ENCODE assay signal across 8 cellular contexts in the genomic region with DNA sequence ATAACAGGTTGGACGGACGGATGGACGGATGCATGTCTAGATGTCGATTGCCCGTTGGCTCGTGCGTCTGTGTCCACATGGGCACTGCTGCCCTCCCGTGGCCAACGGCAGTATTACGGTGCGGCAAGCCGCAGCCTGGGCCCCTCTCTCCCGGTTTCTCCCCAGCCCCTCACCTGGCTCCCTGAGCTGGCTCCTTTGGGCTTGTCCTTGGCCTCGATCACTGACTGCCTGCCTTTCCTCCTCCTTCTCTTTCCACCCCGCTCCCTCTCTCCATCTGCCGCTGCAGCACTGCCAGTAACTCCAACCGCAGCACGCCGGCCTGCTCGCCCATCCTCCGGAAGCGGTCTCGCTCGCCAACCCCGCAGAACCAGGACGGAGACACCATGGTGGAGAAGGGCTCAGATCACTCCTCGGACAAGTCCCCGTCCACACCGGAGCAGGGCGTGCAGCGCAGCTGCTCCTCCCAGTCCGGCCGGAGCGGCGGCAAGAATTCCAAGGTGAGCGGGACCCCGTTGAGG.
DNase-seq lines count a peak whose midpoint lies in the region; ATAC-seq lines count a peak whose summit lies in the region.

No MANE protein-coding gene starts in this region.

- no peak overlapping the region for H4K8ac ChIP-seq in mesendoderm (ENCODE audit: low read depth, low read length)

- no peak overlapping the region for H4K5ac ChIP-seq in mesendoderm (ENCODE audit: low read length)

- H3K27me3 ChIP-seq in mesendoderm (ENCODE audit: insufficient read depth, low read length, poor library complexity) = no peaks in the 10 kb centered on the region

- no peak overlapping the region for H3K27ac Mint-ChIP-seq in activated CD8-positive, alpha-beta memory T cell treated with anti-CD3 and anti-CD28 coated beads, Interleukin-2, amount 10 ng/mL, durations not matched to agents 7 days and 5 days

- no CpG with 5 or more reads among the region's 37 CpGs for WGBS in mesendoderm (ENCODE audit: extremely low coverage, insufficient coverage, low lambda C conversion rate)

- H2BK120ac ChIP-seq in mesendoderm (ENCODE audit: low read depth, low read length) = no peak overlapping the region

- peaks cover 35% of the 10 kb centered on the region for H3K4me1 Mint-ChIP-seq in activated CD8-positive, alpha-beta memory T cell treated with anti-CD3 and anti-CD28 coated beads, Interleukin-2, amount 10 ng/mL, durations not matched to agents 7 days and 5 days

- H3K27me3 Mint-ChIP-seq in activated CD8-positive, alpha-beta memory T cell treated with anti-CD3 and anti-CD28 coated beads, Interleukin-2, amount 10 ng/mL, durations not matched to agents 7 days and 5 days = no peaks in the 10 kb centered on the region

- H3K79me2 ChIP-seq in mesendoderm (ENCODE audit: control insufficient read depth, insufficient read depth, low read length) = no peaks in the 10 kb centered on the region

- no peak overlapping the region for H2BK5ac ChIP-seq in mesendoderm (ENCODE audit: low read length)

- no peak overlapping the region for H3K18ac ChIP-seq in mesendoderm (ENCODE audit: low read length)

- H2AK5ac ChIP-seq in mesendoderm (ENCODE audit: low read length) = no peak overlapping the region

- no peak overlapping the region for H3K4me2 ChIP-seq in mesendoderm (ENCODE audit: low read length)

- no peak overlapping the region for H3K23ac ChIP-seq in mesendoderm (ENCODE audit: low read length)

- no peak overlapping the region for H3K4me3 Mint-ChIP-seq in activated CD8-positive, alpha-beta memory T cell treated with anti-CD3 and anti-CD28 coated beads, Interleukin-2, amount 10 ng/mL, durations not matched to agents 7 days and 5 days

- no peaks in the 10 kb centered on the region for H3K79me1 ChIP-seq in mesendoderm (ENCODE audit: low read length)

- ATAC-seq in HG02763 (IDR thresholded peaks at IDR 0.05; ENCODE audit: unreplicated experiment) = peak; percentile 50
- ATAC-seq in activated CD8-positive, alpha-beta memory T cell treated with anti-CD3 and anti-CD28 coated beads, Interleukin-2, amount 10 ng/mL, durations not matched to agents 7 days and 5 days = peak; percentile 54

- CTCF ChIA-PET in activated CD8-positive, alpha-beta memory T cell treated with anti-CD3 and anti-CD28 coated beads, Interleukin-2, amount 10 ng/mL, durations not matched to agents 7 days and 5 days (lab: Charles Lee) = interaction anchor here (0.7 to 3.4 kb wide), 24 partner anchors 9 to 330 kb away, joined by 3 to 17 read pairs (median 4); a partner anchor contains a TSS

- H3K9ac ChIP-seq in mesendoderm (ENCODE audit: low read length) = no peak overlapping the region

- peak overlapping the region; percentile 60 for H3K56ac ChIP-seq in mesendoderm (ENCODE audit: low read length)

- H3K27ac ChIP-seq in mesendoderm (ENCODE audit: low read depth, low read length) = no peak overlapping the region

- H3K4ac ChIP-seq in mesendoderm (ENCODE audit: low read depth, low read length) = no peak overlapping the region

- peak; percentile 5 for DNase-seq in NCI-H146 (lab: John Stamatoyannopoulos, UW)
- no peak for DNase-seq in NCI-H146 treated with DMSO at 0.1 percent for 48 hours (lab: John Stamatoyannopoulos, UW; ENCODE audit: unreplicated experiment)
- peak; percentile 34 for DNase-seq in NCI-H446 treated with DMSO at 0.1 percent for 48 hours (lab: John Stamatoyannopoulos, UW)
- peak; percentile 71 for DNase-seq in activated CD8-positive, alpha-beta memory T cell treated with anti-CD3 and anti-CD28 coated beads, Interleukin-2, amount 10 ng/mL, durations not matched to agents 7 days and 5 days
- DNase-seq in effector CD8-positive, alpha-beta T cell (lab: John Stamatoyannopoulos, UW) = peak; percentile 34
- DNase-seq in mesendoderm = peak; percentile 56
- peak; percentile 58 for DNase-seq in stimulated activated CD8-positive, alpha-beta memory T cell treated with anti-CD3 and anti-CD28 coated beads, Interleukin-4, amount 100 ng/mL, for 24 hours (ENCODE audit: low read depth)

- no peaks in the 10 kb centered on the region for H3K36me3 ChIP-seq in mesendoderm (ENCODE audit: control insufficient read depth, insufficient read depth, low read length)

- no peaks in the 10 kb centered on the region for H3K4me1 ChIP-seq in mesendoderm (ENCODE audit: control insufficient read depth, low read depth, low read length)

- no peak overlapping the region for H3K4me3 ChIP-seq in mesendoderm (ENCODE audit: low read length)

- H3K36me3 Mint-ChIP-seq in activated CD8-positive, alpha-beta memory T cell treated with anti-CD3 and anti-CD28 coated beads, Interleukin-2, amount 10 ng/mL, durations not matched to agents 7 days and 5 days = no peaks in the 10 kb centered on the region

- no peak overlapping the region for H2BK15ac ChIP-seq in mesendoderm (replicated peaks; ENCODE audit: low read depth)

- H3K9me3 Mint-ChIP-seq in activated CD8-positive, alpha-beta memory T cell treated with anti-CD3 and anti-CD28 coated beads, Interleukin-2, amount 10 ng/mL, durations not matched to agents 7 days and 5 days (ENCODE audit: low read depth) = no peaks in the 10 kb centered on the region
